ENCODE assay signal across 9 cellular contexts in the genomic region with DNA sequence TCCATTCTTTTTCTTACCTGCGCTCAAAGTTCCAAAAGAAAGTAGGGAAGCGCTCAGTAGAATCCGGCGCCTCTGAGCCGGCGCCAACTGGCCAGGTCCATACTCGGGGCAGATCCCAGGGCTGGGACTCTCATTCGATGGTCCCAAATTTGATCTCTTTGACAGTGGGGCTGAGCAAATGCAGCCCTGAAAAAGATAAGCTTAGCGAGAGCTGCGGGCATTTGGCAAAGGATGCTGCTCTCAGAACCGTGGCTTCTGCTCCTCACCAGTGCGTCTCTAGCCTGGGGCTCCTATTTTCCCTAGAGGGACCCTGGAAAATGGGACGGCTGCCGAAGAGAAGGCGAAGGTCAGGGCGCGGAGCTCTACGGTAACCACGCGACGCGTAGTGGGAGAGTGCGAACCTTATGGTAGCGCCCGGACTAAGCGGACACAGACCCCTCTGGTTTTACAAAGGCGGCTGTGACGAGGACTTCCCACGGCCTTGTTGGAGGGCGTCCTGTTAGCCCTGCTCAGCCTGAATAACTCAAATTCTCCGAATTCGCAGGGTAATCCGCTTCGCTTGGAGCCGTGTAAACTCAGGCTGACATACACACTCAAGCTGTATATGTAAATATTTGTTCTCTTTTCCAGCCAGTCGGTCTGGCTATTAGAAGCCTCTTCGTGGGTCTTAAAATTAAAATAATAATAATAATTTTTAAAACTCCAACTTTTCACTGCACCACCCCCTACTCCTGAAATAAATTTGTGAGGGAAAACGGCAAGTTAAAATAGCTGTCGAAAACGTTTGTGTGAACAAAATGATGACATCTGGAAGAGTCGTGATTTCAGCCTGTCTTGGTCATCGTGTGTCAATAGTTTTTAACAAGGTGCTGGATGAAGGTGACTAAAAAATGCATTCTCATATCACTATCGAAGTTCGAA. TPM values are rescaled to one million over a fixed set of nuclear protein-coding genes. Genes with fewer than 3 reads are reported as not detected.
DNase-seq lines count a peak whose midpoint lies in the region; ATAC-seq, FAIRE-seq and TF ChIP-seq lines count a peak whose summit lies in the region.
"Had no signal": no experiment of that assay in that cellular context is flagged by ENCODE, and none has a peak within 500 bp of the region (broad histone marks: within the 10 kb centered on the region; RNA-seq: fewer than 3 reads in every experiment).

No MANE protein-coding gene starts in this region.

- no peak overlapping the region for H3K9ac ChIP-seq in KMS-11
- no peak overlapping the region for H3K9ac ChIP-seq in endothelial cell of umbilical vein (replicated peaks; ENCODE audit: extremely low read depth, insufficient read depth, low read length)

- intact Hi-C loops in endothelial cell of umbilical vein (cut with micrococcal nuclease), result loop anchor here (10.0 kb wide), 1 partner anchor 800 kb away; no protein-coding TSS in a partner anchor
- intact Hi-C loops in gastrocnemius medialis (cut with DNase I; ENCODE audit: low total_unique reads), result no loop called here

- H2AFZ ChIP-seq in KMS-11 (ENCODE audit: low read depth), result peak overlapping the region; percentile 40; the same call in 1 of the 2 replicates
- H2AFZ ChIP-seq in endothelial cell of umbilical vein (ENCODE audit: low read depth, low read length), result peak overlapping the region; percentile 93

- peaks cover 11% of the 10 kb centered on the region for H3K4me1 Mint-ChIP-seq in neural crest cell

- no peaks in the 10 kb centered on the region for H3K9me3 ChIP-seq in endothelial cell of umbilical vein (replicated peaks; ENCODE audit: control insufficient read depth, insufficient read depth, low read length)
- no peaks in the 10 kb centered on the region for H3K9me3 ChIP-seq in gastrocnemius medialis

- peaks cover 5% of the 10 kb centered on the region for H3K36me3 Mint-ChIP-seq in neural crest cell (ENCODE audit: low read depth)

- H3K27me3 Mint-ChIP-seq in neural crest cell (ENCODE audit: low read depth), result peaks cover 98% of the 10 kb centered on the region

- in situ Hi-C loops in gastrocnemius medialis (cut with MboI; ENCODE audit: low sequenced_read_pairs in 4 of 4), result no loop called here

- TF ChIP-seq POLR2A in endothelial cell of umbilical vein (IDR thresholded peaks at IDR 0.05; ENCODE audit: low read depth, low read length) (no peak), gastrocnemius medialis (IDR thresholded peaks at IDR 0.05) (no peak)

- no TSS peak for BruUV-seq in endothelial cell of umbilical vein (replicated peaks; lab: Mats Ljungman, UMichigan)

- H3K4me1 ChIP-seq in KMS-11 (ENCODE audit: low read depth, poor library complexity, severe bottlenecking) (no peaks in the 10 kb centered on the region), endothelial cell of umbilical vein (ENCODE audit: control insufficient read depth, extremely low read depth, insufficient read depth, low read length) (peaks cover 12% of the 10 kb centered on the region), gastrocnemius medialis (no peaks in the 10 kb centered on the region)

- H3K27ac ChIP-seq in KMS-11 (no peak overlapping the region), endothelial cell of umbilical vein (ENCODE audit: insufficient read depth, low read depth, low read length) (no peak overlapping the region), gastrocnemius medialis (no peak overlapping the region)

- H3K4me2 ChIP-seq in KMS-11 (no peak overlapping the region), endothelial cell of umbilical vein (ENCODE audit: insufficient read depth, low read length) (peak overlapping the region; percentile 63)

- dilution Hi-C loops in endothelial cell of umbilical vein (cut with MboI; ENCODE audit: extremely low pct_ligation_motif_present, low sequenced_read_pairs), result no loop called here

- H4K20me1 ChIP-seq in KMS-11 (ENCODE audit: insufficient read depth) (no peaks in the 10 kb centered on the region), endothelial cell of umbilical vein (replicated peaks; ENCODE audit: control insufficient read depth, extremely low read depth, insufficient read depth, low read length) (no peaks in the 10 kb centered on the region)

- H3K27me3 ChIP-seq in KMS-11 (ENCODE audit: insufficient read depth, low read depth) (no peaks in the 10 kb centered on the region), endothelial cell of umbilical vein (ENCODE audit: control insufficient read depth in 2 of 2, insufficient read depth in 2 of 2, low read length in 2 of 2) (peaks cover 88 to 100% of the 10 kb centered on the region in 2 experiments), gastrocnemius medialis (peaks cover 96 to 97% (median 96%) of the 10 kb centered on the region in 3 donors)

- H3K9me3 Mint-ChIP-seq in neural crest cell, result no peaks in the 10 kb centered on the region

- no peak for TF ChIP-seq CTCF in AG10803 (conservative IDR thresholded peaks at IDR 0.05; ENCODE audit: low read length)
- no peak for TF ChIP-seq CTCF in KMS-11 (conservative IDR thresholded peaks at IDR 0.05; ENCODE audit: low read depth, low read length)
- TF ChIP-seq CTCF in endothelial cell of umbilical vein (IDR thresholded peaks at IDR 0.05; ENCODE audit: extremely low read depth in 1 of 2, insufficient read depth in 1 of 2, low read depth in 1 of 2, low read length in 2 of 2), result no peak
- TF ChIP-seq CTCF in neural crest cell (conservative IDR thresholded peaks at IDR 0.05), result no peak
- TF ChIP-seq CTCF in gastrocnemius medialis (IDR thresholded peaks at IDR 0.05 in 4 of 5, conservative IDR thresholded peaks at IDR 0.05 in 1 of 5), result no peak

- DNase-seq in AG10803 (ENCODE audit: low read depth), result no peak
- DNase-seq in endothelial cell of umbilical vein (ENCODE audit: low read depth, low spot score), result no peak
- no peak for DNase-seq in neural crest cell (ENCODE audit: low read depth, low spot score)
- no peak for DNase-seq in gastrocnemius medialis
- DNase-seq in pons (ENCODE audit: low spot score), result no peak
- DNase-seq: cortex of kidney had no signal

- no peak overlapping the region for H3K27ac Mint-ChIP-seq in neural crest cell (ENCODE audit: unreplicated experiment)

- H3K79me2 ChIP-seq in KMS-11 (ENCODE audit: insufficient read depth, low read depth) (no peaks in the 10 kb centered on the region), endothelial cell of umbilical vein (ENCODE audit: control insufficient read depth, insufficient read depth, low read length) (no peaks in the 10 kb centered on the region)

- H3K4me3 ChIP-seq in AG10803 (ENCODE audit: low read length) (peak overlapping the region; percentile 53), KMS-11 (IDR thresholded peaks at IDR 0.05; ENCODE audit: insufficient read depth, low read depth, low read length) (no peak overlapping the region), endothelial cell of umbilical vein (replicated peaks in 1 of 3; ENCODE audit: insufficient read depth in 1 of 3, low read depth in 1 of 3, low read length in 3 of 3) (no peak overlapping the region), gastrocnemius medialis (peak overlapping the region in 2 of 4 donors; percentile 6 to 45)

- H3K36me3 ChIP-seq in KMS-11 (ENCODE audit: insufficient read depth) (no peaks in the 10 kb centered on the region), endothelial cell of umbilical vein (ENCODE audit: control insufficient read depth in 2 of 2, extremely low read depth in 1 of 2, insufficient read depth in 2 of 2, low read length in 2 of 2) (no peaks in the 10 kb centered on the region), gastrocnemius medialis (no peaks in the 10 kb centered on the region)

- POLR2A ChIA-PET in endothelial cell of umbilical vein (lab: Charles Lee), result no interaction called here

- no peak for FAIRE-seq in endothelial cell of umbilical vein (lab: Jason Lieb, UNC)

- no peaks in the 10 kb centered on the region for H3K9me1 ChIP-seq in endothelial cell of umbilical vein (replicated peaks; ENCODE audit: control insufficient read depth, extremely low read depth, insufficient read depth, low read length)

- CTCF ChIA-PET in endothelial cell of umbilical vein (lab: Charles Lee), result interaction anchor here (0.8 to 1.4 kb wide), 2 partner anchors 12 to 170 kb away, joined by 3 to 7 read pairs; no protein-coding TSS in a partner anchor

- ATAC-seq in gastrocnemius medialis, result no peak
- ATAC-seq in HG02870 (IDR thresholded peaks at IDR 0.05; ENCODE audit: unreplicated experiment), result no peak
- no peak for ATAC-seq in HG02970 (IDR thresholded peaks at IDR 0.05; ENCODE audit: low FRiP score, unreplicated experiment)

- peak overlapping the region; percentile 70 for H3K4me3 Mint-ChIP-seq in neural crest cell

TF ChIP-seq in endothelial cell of umbilical vein, 7 proteins besides CTCF, POLR2A, EP300 and RAD21:
- peak; percentile 30 for TF ChIP-seq EZH2 (IDR thresholded peaks at IDR 0.05; ENCODE audit: borderline replicate concordance, low read depth, low read length, severe bottlenecking)
- TF ChIP-seq POLR2AphosphoS5 (IDR thresholded peaks at IDR 0.05; ENCODE audit: insufficient read depth, low read depth, low read length), result no peak

RNA-seq across cellular contexts. Expression of a gene that starts 0.9 kb away (rescaled TPM):
- total RNA-seq in endothelial cell of umbilical vein (not detected in 2 replicates), neural crest cell (4.6 and 5.5 TPM in 2 replicates), gastrocnemius medialis (not detected)
- not detected in 2 replicates for polyA plus RNA-seq in endothelial cell of umbilical vein
- not detected in 2 replicates for polyA plus RNA-seq in endothelial cell of umbilical vein (2011; cell fraction: cytosol; rRNA removed)
- polyA plus RNA-seq in endothelial cell of umbilical vein (2011; cell fraction: nucleus; rRNA removed), result not detected in 2 replicates
- not detected in 2 replicates for polyA plus RNA-seq in endothelial cell of umbilical vein (2012)
- 0.87 TPM in 1 of 2 replicates, not detected in the other for polyA minus RNA-seq in endothelial cell of umbilical vein
- polyA minus RNA-seq in endothelial cell of umbilical vein (2011; cell fraction: cytosol; rRNA and poly(A)+ RNA removed), result 8.3 TPM
- 0.24 TPM in 1 of 2 replicates, not detected in the other for polyA minus RNA-seq in endothelial cell of umbilical vein (2011; cell fraction: nucleus; rRNA and poly(A)+ RNA removed)
